Comparison of ENCODE assay signal across 8 cellular contexts in the genomic region with DNA sequence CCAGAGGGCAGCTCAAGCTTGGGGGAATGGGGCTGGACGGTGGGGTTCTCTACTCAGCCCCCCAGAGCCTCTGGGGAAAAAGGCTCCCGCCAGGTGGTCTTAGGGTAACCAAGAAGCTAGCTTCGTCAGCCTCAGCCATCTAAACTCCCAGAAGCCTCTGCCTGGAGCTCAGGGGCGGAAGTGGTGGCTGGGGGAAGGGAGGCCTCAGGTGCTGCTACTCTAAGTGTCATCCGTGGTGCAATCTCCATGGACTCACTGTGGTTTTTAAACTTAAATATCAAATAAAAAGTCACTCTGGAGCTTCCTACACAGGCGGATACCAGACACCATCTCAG. TPM values are rescaled to one million over a fixed set of nuclear protein-coding genes. Genes with fewer than 3 reads are reported as not detected.
DNase-seq lines count a peak whose midpoint lies in the region; ATAC-seq and TF ChIP-seq lines count a peak whose summit lies in the region.

No MANE protein-coding gene starts in this region.

- H3K4me3 ChIP-seq in ACC112 (ENCODE audit: low read depth, low read length), result peak overlapping the region; percentile 78
- H3K4me3 ChIP-seq in left ventricle myocardium inferior, result peak overlapping the region; percentile 56

- peaks cover 53% of the 10 kb centered on the region for H3K36me3 Mint-ChIP-seq in activated CD4-positive, alpha-beta memory T cell treated with anti-CD3 and anti-CD28 coated beads, Interleukin-2, amount 10 ng/mL, durations not matched to agents 7 days and 5 days (ENCODE audit: low read depth)

- H3K27me3 Mint-ChIP-seq in activated CD4-positive, alpha-beta memory T cell treated with anti-CD3 and anti-CD28 coated beads, Interleukin-2, amount 10 ng/mL, durations not matched to agents 7 days and 5 days, result peaks cover 6% of the 10 kb centered on the region

- H3K27me3 ChIP-seq in ACC112 (ENCODE audit: insufficient read depth, low read length) (no peaks in the 10 kb centered on the region), left ventricle myocardium inferior (ENCODE audit: low read depth) (peaks cover 38% of the 10 kb centered on the region)

- H3K79me2 ChIP-seq in ACC112 (ENCODE audit: control insufficient read depth, insufficient read depth, low read length, unreplicated experiment), result no peaks in the 10 kb centered on the region

- TF ChIP-seq CTCF in left ventricle myocardium inferior (IDR thresholded peaks at IDR 0.05; ENCODE audit: borderline replicate concordance), result no peak

- POLR2A ChIA-PET in activated CD4-positive, alpha-beta memory T cell treated with anti-CD3 and anti-CD28 coated beads, Interleukin-2, amount 10 ng/mL, durations not matched to agents 7 days and 5 days (lab: Charles Lee), result interaction anchor here (0.6 to 7.2 kb wide), 16 partner anchors 10 to 1151 kb away, joined by 3 to 116 read pairs (median 4); a partner anchor contains a TSS

- H3K9me3 Mint-ChIP-seq in activated CD4-positive, alpha-beta memory T cell treated with anti-CD3 and anti-CD28 coated beads, Interleukin-2, amount 10 ng/mL, durations not matched to agents 7 days and 5 days, result peaks cover 16% of the 10 kb centered on the region

- ATAC-seq in GM19463 (IDR thresholded peaks at IDR 0.05; ENCODE audit: unreplicated experiment) (peak; percentile 64), HG03565 (IDR thresholded peaks at IDR 0.05; ENCODE audit: unreplicated experiment) (peak; percentile 49)

- no peak for TF ChIP-seq POLR2A in erythroblast (IDR thresholded peaks at IDR 0.05; ENCODE audit: low read length)

- H3K36me3 ChIP-seq in ACC112 (ENCODE audit: insufficient read depth, low read length) (no peaks in the 10 kb centered on the region), left ventricle myocardium inferior (no peaks in the 10 kb centered on the region)

- CTCF ChIA-PET in activated CD4-positive, alpha-beta memory T cell treated with anti-CD3 and anti-CD28 coated beads, Interleukin-2, amount 10 ng/mL, durations not matched to agents 7 days and 5 days (lab: Charles Lee), result interaction anchor here (0.8 to 3.0 kb wide), 3 partner anchors 13 to 54 kb away, joined by 3 to 15 read pairs (median 13); a partner anchor contains a TSS

- no peak overlapping the region for H2AFZ ChIP-seq in ACC112 (ENCODE audit: low read length, unreplicated experiment)

- peaks cover 57% of the 10 kb centered on the region for H3K4me1 Mint-ChIP-seq in activated CD4-positive, alpha-beta memory T cell treated with anti-CD3 and anti-CD28 coated beads, Interleukin-2, amount 10 ng/mL, durations not matched to agents 7 days and 5 days

- H3K27ac ChIP-seq in ACC112 (ENCODE audit: low read depth, low read length) (no peak overlapping the region), left ventricle myocardium inferior (replicated peaks) (no peak overlapping the region)

- H3K4me3 Mint-ChIP-seq in activated CD4-positive, alpha-beta memory T cell treated with anti-CD3 and anti-CD28 coated beads, Interleukin-2, amount 10 ng/mL, durations not matched to agents 7 days and 5 days, result peak overlapping the region; percentile 90

- intact Hi-C loops in left ventricle myocardium inferior (cut with micrococcal nuclease), result no loop called here

- no peaks in the 10 kb centered on the region for H3K4me1 ChIP-seq in ACC112 (ENCODE audit: control insufficient read depth, insufficient read depth, low read length, unreplicated experiment)
- peaks cover 7% of the 10 kb centered on the region for H3K4me1 ChIP-seq in left ventricle myocardium inferior

- peak overlapping the region; percentile 95 for H3K27ac Mint-ChIP-seq in activated CD4-positive, alpha-beta memory T cell treated with anti-CD3 and anti-CD28 coated beads, Interleukin-2, amount 10 ng/mL, durations not matched to agents 7 days and 5 days

- DNase-seq in activated CD4-positive, alpha-beta memory T cell treated with anti-CD3 and anti-CD28 coated beads, Interleukin-2, amount 10 ng/mL, durations not matched to agents 7 days and 5 days, result peak; percentile 88
- peak; percentile 25 for DNase-seq in left ventricle myocardium inferior
- peak; percentile 56 to 61 for DNase-seq in stimulated activated CD8-positive, alpha-beta memory T cell treated with anti-CD3 and anti-CD28 coated beads, Interleukin-2, amount 100 ng/mL, for 48 hours (ENCODE audit: low read depth in 2 of 2)
- no peak for DNase-seq in erythroblast (lab: John Stamatoyannopoulos, UW)
- no peak for DNase-seq in NCI-H2029 treated with DMSO at 0.1 percent for 48 hours (lab: John Stamatoyannopoulos, UW)

- peaks cover 18% of the 10 kb centered on the region for H3K9me3 ChIP-seq in left ventricle myocardium inferior (replicated peaks)

RNA-seq across cellular contexts. Expression of a gene that starts 0.7 kb away (rescaled TPM):
- 100 to 1,000 TPM; 248 to 270 TPM for total RNA-seq in activated CD4-positive, alpha-beta memory T cell treated with anti-CD3 and anti-CD28 coated beads, Interleukin-2, amount 10 ng/mL, durations not matched to agents 7 days and 5 days
- total RNA-seq in left ventricle myocardium inferior, result 4.2 TPM

RNA-seq across cellular contexts. Expression of a gene that starts 54.2 kb away (rescaled TPM):
- total RNA-seq in activated CD4-positive, alpha-beta memory T cell treated with anti-CD3 and anti-CD28 coated beads, Interleukin-2, amount 10 ng/mL, durations not matched to agents 7 days and 5 days, result 10 to 100 TPM; 37.8 to 39.8 TPM
- total RNA-seq in left ventricle myocardium inferior, result 4.3 TPM

Comparison
In these comparisons a context has a peak if more than half of its experiments do, and no peak if none do; other contexts are left out.
1. DNase-seq: peak in activated CD4-positive, alpha-beta memory T cell treated with anti-CD3 and anti-CD28 coated beads, Interleukin-2, amount 10 ng/mL, durations not matched to agents 7 days and 5 days (single experiment), left ventricle myocardium inferior (single experiment) and stimulated activated CD8-positive, alpha-beta memory T cell treated with anti-CD3 and anti-CD28 coated beads, Interleukin-2, amount 100 ng/mL, for 48 hours (2 of 2); none in erythroblast (0 of 2) and NCI-H2029 treated with DMSO at 0.1 percent for 48 hours (single experiment).
2. RNA of a gene that starts 0.7 kb away (total RNA-seq): 248 to 270 TPM in activated CD4-positive, alpha-beta memory T cell treated with anti-CD3 and anti-CD28 coated beads, Interleukin-2, amount 10 ng/mL, durations not matched to agents 7 days and 5 days; 4.2 TPM in left ventricle myocardium inferior (single experiment); every median in the first group is over 10 times any median in the second.